ENCODE assay signal across 9 cellular contexts in the genomic region with DNA sequence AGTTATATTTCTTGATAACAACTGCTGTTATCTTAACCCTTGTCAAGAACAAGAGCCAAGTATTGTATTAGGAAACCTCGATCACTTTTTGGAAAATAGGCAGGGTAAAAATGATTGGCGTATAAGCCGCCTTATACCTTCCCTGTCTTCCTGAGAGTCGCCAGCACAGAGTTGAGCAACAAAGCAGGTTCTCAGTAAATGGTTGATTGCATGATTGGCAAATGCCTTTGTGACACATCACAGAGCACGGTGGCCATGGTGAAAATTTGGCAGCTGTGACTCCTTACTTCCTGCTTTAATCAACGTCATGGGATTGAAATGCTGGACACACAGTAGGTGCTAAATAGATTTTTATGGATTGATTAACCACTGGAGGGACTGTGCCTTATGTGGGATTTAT. TPM values are rescaled to one million over a fixed set of nuclear protein-coding genes. Genes with fewer than 3 reads are reported as not detected.
A peak's percentile ranks its signal among the peaks of the same experiment; 100 is the strongest.
DNase-seq lines count a peak whose midpoint lies in the region; ATAC-seq, FAIRE-seq and TF ChIP-seq lines count a peak whose summit lies in the region.
"Had no signal": no experiment of that assay in that cellular context is flagged by ENCODE, and none has a peak within 500 bp of the region (broad histone marks: within the 10 kb centered on the region; RNA-seq: fewer than 3 reads in every experiment).

No MANE protein-coding gene starts in this region.

- FAIRE-seq in A549 (lab: Jason Lieb, UNC) (no peak), GM12878 (lab: Jason Lieb, UNC) (no peak)
- FAIRE-seq: colon had no signal

- H3K27me3 ChIP-seq in GM12878 (replicated peaks in 1 of 2; ENCODE audit: control insufficient read depth in 2 of 2, insufficient read depth in 2 of 2, low read length in 1 of 2): no peaks in the 10 kb centered on the region

- in situ Hi-C loops in GM12878 (cut with MboI): loop anchor here (25.0 kb wide), 1 partner anchor 981 kb away; the partner anchor contains the start of gene ITSN2

- TF ChIP-seq EP300 in A549 (IDR thresholded peaks at IDR 0.05) (no peak), GM12878 (IDR thresholded peaks at IDR 0.05; ENCODE audit: borderline replicate concordance in 1 of 2, control insufficient read depth in 1 of 2, low read depth in 2 of 2, low read length in 2 of 2) (no peak)

- POLR2A ChIA-PET in A549 (lab: Yijun Ruan, JAX): no interaction called here
- POLR2A ChIA-PET in GM12878 (lab: Charles Lee): no interaction called here

- H3K27me3 Mint-ChIP-seq in neural crest cell (ENCODE audit: low read depth): peaks cover 26% of the 10 kb centered on the region

- H3K36me3 Mint-ChIP-seq in neural crest cell (ENCODE audit: low read depth): no peaks in the 10 kb centered on the region

- H3K36me3 ChIP-seq in GM12878 (ENCODE audit: control insufficient read depth in 2 of 2, insufficient read depth in 2 of 2, low read length in 1 of 2): no peaks in the 10 kb centered on the region

- H3K9me3 ChIP-seq in A549 (no peaks in the 10 kb centered on the region), GM12878 (replicated peaks; ENCODE audit: control insufficient read depth, insufficient read depth, low read length) (no peaks in the 10 kb centered on the region)

- H3K4me3 Mint-ChIP-seq in neural crest cell: peak overlapping the region; percentile 76

- H3K27ac ChIP-seq in A549 (peak overlapping the region; percentile 27 to 59; a peak in 5 of 6 replicates), GM12878 (ENCODE audit: control insufficient read depth, insufficient read depth) (peak overlapping the region; percentile 81)

- no peak for TF ChIP-seq RAD21 in A549 (conservative IDR thresholded peaks at IDR 0.05 in 1 of 2, IDR thresholded peaks at IDR 0.05 in 1 of 2)
- TF ChIP-seq RAD21 in GM12878 (IDR thresholded peaks at IDR 0.05; ENCODE audit: insufficient read depth, low read depth, low read length): no peak

- H3K4me3 ChIP-seq in A549 (no peak overlapping the region), GM12878 (peak overlapping the region; percentile 29; the same call in 1 of the 2 replicates)

- H3K9me3 Mint-ChIP-seq in neural crest cell: no peaks in the 10 kb centered on the region

- 33% methylated on average over 6 of the region's 6 CpGs for WGBS in A549 (ENCODE audit: missing lambda C conversion rate)
- WGBS in GM12878 (ENCODE audit: insufficient coverage, insufficient replicate concordance, low lambda C conversion rate, missing lambda C conversion rate): 31% methylated on average over 6 of the region's 6 CpGs

- H2AFZ ChIP-seq in GM12878 (ENCODE audit: control insufficient read depth, low read depth, low read length): peak overlapping the region; percentile 45

- RAD21 ChIA-PET in GM12878 (lab: Charles Lee; ENCODE audit: unreplicated experiment): no interaction called here

- no peaks in the 10 kb centered on the region for H4K20me1 ChIP-seq in GM12878 (ENCODE audit: control insufficient read depth, insufficient read depth)

- DNase-seq in A549 (ENCODE audit: low read depth in 1 of 2, low spot score in 1 of 2): peak; percentile 49 to 79
- DNase-seq in NCI-H446 treated with DMSO at 0.1 percent for 48 hours (lab: John Stamatoyannopoulos, UW): peak; percentile 48
- peak; percentile 44 for DNase-seq in GM12878 (ENCODE audit: low read depth, low spot score)
- DNase-seq in neural crest cell (ENCODE audit: low read depth, low spot score): no peak
- no peak for DNase-seq in amniotic stem cell (lab: John Stamatoyannopoulos, UW)

- H3K4me2 ChIP-seq in A549 (peak overlapping the region; percentile 62), GM12878 (ENCODE audit: control insufficient read depth, insufficient read depth) (peak overlapping the region; percentile 84)

- intact Hi-C loops in GM12878 (cut with micrococcal nuclease; ENCODE audit: unreplicated experiment): no loop called here

- TF ChIP-seq POLR2A in A549 (IDR thresholded peaks at IDR 0.05; ENCODE audit: low read length) (no peak), GM12878 (IDR thresholded peaks at IDR 0.05; ENCODE audit: low read depth, low read length) (no peak)

- CTCF ChIA-PET in A549 (lab: Yijun Ruan, JAX) (no interaction called here), GM12878 (lab: Yijun Ruan, JAX) (interaction anchor here (0.8 kb wide), 1 partner anchor 19 kb away, joined by 3 read pairs; no protein-coding TSS in a partner anchor)

- H3K4me1 Mint-ChIP-seq in neural crest cell: peaks cover 22% of the 10 kb centered on the region

- BruUV-seq in GM12878 (replicated peaks; lab: Mats Ljungman, UMichigan): no TSS peak

- peaks cover 22% of the 10 kb centered on the region for H3K4me1 ChIP-seq in A549
- H3K4me1 ChIP-seq in GM12878 (ENCODE audit: control insufficient read depth, insufficient read depth, low read length): peaks cover 39% of the 10 kb centered on the region

- peak overlapping the region; percentile 33 for H3K9ac ChIP-seq in GM12878 (ENCODE audit: control insufficient read depth, insufficient read depth, low read length)

- SMC1A ChIA-PET in GM12878 (lab: Charles Lee; ENCODE audit: uncharacterized antibody, unreplicated experiment): interaction anchor here (0.9 kb wide), 1 partner anchor 72 kb away, joined by 3 read pairs; no protein-coding TSS in a partner anchor

- TF ChIP-seq CTCF in A549 (IDR thresholded peaks at IDR 0.05): no peak
- TF ChIP-seq CTCF in GM12878 (IDR thresholded peaks at IDR 0.05 in 2 of 3, conservative IDR thresholded peaks at IDR 0.05 in 1 of 3; ENCODE audit: control insufficient read depth in 2 of 3, extremely low read depth in 1 of 3, insufficient read depth in 1 of 3, low read depth in 3 of 3, low read length in 3 of 3): no peak
- no peak for TF ChIP-seq CTCF in neural crest cell (conservative IDR thresholded peaks at IDR 0.05)

- H3K27ac Mint-ChIP-seq in neural crest cell (ENCODE audit: unreplicated experiment): peak overlapping the region; percentile 87

- peak; percentile 22; a peak in 4 of 6 replicates for ATAC-seq in A549
- ATAC-seq in GM18868 (IDR thresholded peaks at IDR 0.05; ENCODE audit: unreplicated experiment): peak; percentile 22
- peak; percentile 38 for ATAC-seq in GM12878
- no peak for ATAC-seq in GM21381 (IDR thresholded peaks at IDR 0.05; ENCODE audit: unreplicated experiment)
- ATAC-seq in GM19463 (IDR thresholded peaks at IDR 0.05; ENCODE audit: unreplicated experiment): no peak

- H3K79me2 ChIP-seq in GM12878 (ENCODE audit: control insufficient read depth, insufficient read depth, low read length): peaks cover 7% of the 10 kb centered on the region

TF ChIP-seq in A549, 52 proteins besides CTCF, POLR2A, EP300 and RAD21:
- TF ChIP-seq SMC3 (IDR thresholded peaks at IDR 0.05) (no peak), MAZ (IDR thresholded peaks at IDR 0.05; ENCODE audit: borderline replicate concordance, low read depth, low read length) (no peak), CEBPB (IDR thresholded peaks at IDR 0.05) (peak; percentile 75 to 80), HDAC2 (IDR thresholded peaks at IDR 0.05) (no peak), FOSL2 (IDR thresholded peaks at IDR 0.05) (no peak), FOSL2 (CRISPR knock-in tag; IDR thresholded peaks at IDR 0.05) (0 out of 2 replicates have a peak, but pooled peaks have one; percentile 45), MYC (IDR thresholded peaks at IDR 0.05; ENCODE audit: borderline replicate concordance, low read length) (no peak)

TF ChIP-seq in GM12878, 131 proteins besides CTCF, POLR2A, EP300 and RAD21 (continues in another document):
- TF ChIP-seq ATF3 (IDR thresholded peaks at IDR 0.05; ENCODE audit: borderline replicate concordance, extremely low read depth, low read depth, low read length): no peak
- no peak for TF ChIP-seq HCFC1 (IDR thresholded peaks at IDR 0.05; ENCODE audit: low read length)
- no peak for TF ChIP-seq PAX5 (IDR thresholded peaks at IDR 0.05; ENCODE audit: borderline replicate concordance, low read depth, low read length)
- no peak for TF ChIP-seq RFX5 (IDR thresholded peaks at IDR 0.05; ENCODE audit: low read depth, low read length)
- TF ChIP-seq CBFB (IDR thresholded peaks at IDR 0.05; ENCODE audit: low read depth): 0 out of 2 replicates have a peak, but pooled peaks have one; percentile 6
- TF ChIP-seq TCF3 (IDR thresholded peaks at IDR 0.05; ENCODE audit: borderline replicate concordance, insufficient read depth, low read depth, low read length): no peak

RNA-seq across cellular contexts. Expression of gene KLHL29, which starts 3.9 kb away (rescaled TPM):
- polyA plus RNA-seq in A549 (2011; rRNA removed) (1.3 and 1.6 TPM in 2 replicates), A549 (2017; fragmentation: RNase III; extraction: RNeasy Plus Mini Kit Qiagen cat#74134 plus additional on column Dnase treatment) (2.5 to 2.9 TPM (median 2.6 TPM) in 3 replicates), GM12878 (2011; rRNA removed) (4.3 and 5.3 TPM in 2 replicates), GM12878 (2014; fragmentation: Illumina TruSeq; extraction: Trizol) (5.7 and 9.5 TPM in 2 replicates), GM12878 (2014; fragmentation: Nextera tagmentation; extraction: Ambion mirVana) (1 to 10 TPM; 1.4 to 2.2 TPM), GM12878 (2014; rRNA removed) (16.1 and 19.4 TPM in 2 replicates), GM12878 (2016; fragmentation: Nextera tagmentation; extraction: Ambion mirVana) (1 to 10 TPM; 2.5 to 2.7 TPM)
- 1.3 and 2.0 TPM in 2 replicates for polyA plus RNA-seq in A549 (2012; cell fraction: cytosol; rRNA removed)
- polyA plus RNA-seq in A549 (2012; cell fraction: nucleus; rRNA removed): 8.2 and 8.9 TPM in 2 replicates
- 1.4 and 2.0 TPM in 2 replicates for polyA minus RNA-seq in A549 (2011; rRNA and poly(A)+ RNA removed)
- 30.8 and 36.8 TPM in 2 replicates for total RNA-seq in GM12878 (2013; cell fraction: nucleolus; rRNA removed)
- total RNA-seq in GM12878 (2014; rRNA removed) (8.5 and 9.8 TPM in 2 replicates), GM12878 (2014; rRNA removed; fragmentation: Illumina TruSeq; extraction: Trizol) (6.3 and 6.9 TPM in 2 replicates), GM12878 (2021) (17.9 and 19.5 TPM in 2 replicates), neural crest cell (7.3 and 8.4 TPM in 2 replicates)
- polyA plus RNA-seq in GM12878 (2011; ENCODE audit: low read depth): 3.9 TPM
- 5.4 and 7.7 TPM in 2 replicates for polyA plus RNA-seq in GM12878 (2011; cell fraction: cytosol; rRNA removed)
- polyA plus RNA-seq in GM12878 (2011; cell fraction: nucleus; rRNA removed): 33.8 and 54.4 TPM in 2 replicates
- polyA plus RNA-seq in GM12878 (2012): 5.1 and 6.7 TPM in 2 replicates
- 5.6 and 8.7 TPM in 2 replicates for polyA minus RNA-seq in GM12878 (2011; rRNA and poly(A)+ RNA removed)
- polyA minus RNA-seq in GM12878 (2011; cell fraction: cytosol; rRNA and poly(A)+ RNA removed): 3.3 and 5.0 TPM in 2 replicates
- polyA minus RNA-seq in GM12878 (2011; cell fraction: nucleus; rRNA and poly(A)+ RNA removed): 7.9 and 19.0 TPM in 2 replicates

Comparison
In these comparisons a context has a peak if more than half of its experiments do, and no peak if none do; other contexts are left out.
1. ATAC-seq: peak in A549 (2 of 2), GM18868 (single experiment) and GM12878 (single experiment); none in GM21381 (single experiment) and GM19463 (single experiment).
2. DNase-seq: peak in A549 (2 of 2), NCI-H446 treated with DMSO at 0.1 percent for 48 hours (single experiment) and GM12878 (single experiment); none in neural crest cell (single experiment) and amniotic stem cell (single experiment).
3. Of the 24 proteins assayed by ChIP-seq in both GM12878 and A549: peak only in GM12878: PBX3; only in A549: CEBPB; in both: none; in neither: 22.